Comparison of ENCODE assay signal across 2 cellular contexts in the genomic region with DNA sequence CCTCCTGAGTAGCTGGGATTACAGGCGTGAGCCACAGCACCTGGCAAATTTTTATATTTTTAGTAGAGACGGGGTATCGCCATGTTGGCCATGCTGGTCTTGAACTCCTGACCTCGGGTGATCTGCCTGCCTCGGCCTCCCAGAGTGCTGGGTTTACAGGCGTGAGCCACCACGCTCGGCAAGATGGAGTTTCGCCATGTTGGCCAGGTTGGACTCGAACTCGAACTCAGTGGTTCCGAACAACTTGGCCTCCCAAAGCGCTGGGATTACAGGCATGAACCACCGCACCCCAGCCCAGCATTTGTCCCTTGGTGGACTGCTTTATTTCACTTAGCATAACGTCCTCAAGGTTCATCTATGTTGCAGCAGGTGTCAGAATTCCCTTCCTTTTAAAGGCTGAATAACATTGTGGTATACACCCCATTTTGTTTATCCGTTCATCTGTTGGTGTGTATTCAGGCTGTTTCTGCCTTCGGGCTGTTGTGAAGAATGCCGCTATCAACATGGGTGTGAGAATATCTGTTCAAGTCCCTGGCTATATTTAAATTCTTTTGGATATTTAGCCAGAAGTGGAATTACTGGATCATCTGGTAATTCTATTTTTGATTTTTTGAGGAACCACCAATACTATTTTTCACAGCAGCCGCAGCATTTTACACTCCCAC.
TF ChIP-seq lines count a peak whose summit lies in the region.

No MANE protein-coding gene starts in this region.

TF ChIP-seq in H1, 55 proteins besides CTCF, POLR2A, EP300 and RAD21:
- TF ChIP-seq TEAD4 (IDR thresholded peaks at IDR 0.05; ENCODE audit: low read depth, low read length) = no peak
- no peak for TF ChIP-seq BCL11A (IDR thresholded peaks at IDR 0.05; ENCODE audit: low read depth in 2 of 2, low read length in 2 of 2)
- TF ChIP-seq TAF1 (IDR thresholded peaks at IDR 0.05; ENCODE audit: low read depth, low read length) = no peak
- no peak for TF ChIP-seq NANOG (IDR thresholded peaks at IDR 0.05; ENCODE audit: insufficient read depth, low read depth, low read length, poor library complexity, severe bottlenecking)
- no peak for TF ChIP-seq HDAC6 (IDR thresholded peaks at IDR 0.05; ENCODE audit: low read depth, low read length)
- no peak for TF ChIP-seq TBP (IDR thresholded peaks at IDR 0.05; ENCODE audit: low read depth, low read length)
- TF ChIP-seq, protein P1, sequence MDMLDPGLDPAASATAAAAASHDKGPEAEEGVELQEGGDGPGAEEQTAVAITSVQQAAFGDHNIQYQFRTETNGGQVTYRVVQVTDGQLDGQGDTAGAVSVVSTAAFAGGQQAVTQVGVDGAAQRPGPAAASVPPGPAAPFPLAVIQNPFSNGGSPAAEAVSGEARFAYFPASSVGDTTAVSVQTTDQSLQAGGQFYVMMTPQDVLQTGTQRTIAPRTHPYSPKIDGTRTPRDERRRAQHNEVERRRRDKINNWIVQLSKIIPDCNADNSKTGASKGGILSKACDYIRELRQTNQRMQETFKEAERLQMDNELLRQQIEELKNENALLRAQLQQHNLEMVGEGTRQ (IDR thresholded peaks at IDR 0.05; ENCODE audit: low read length) = no peak
- TF ChIP-seq E2F6 (IDR thresholded peaks at IDR 0.05) = no peak
- no peak for TF ChIP-seq SP1 (IDR thresholded peaks at IDR 0.05; ENCODE audit: low read depth, low read length)
- TF ChIP-seq ASH2L (IDR thresholded peaks at IDR 0.05; ENCODE audit: low read length) = no peak
- no peak for TF ChIP-seq PHF8 (conservative IDR thresholded peaks at IDR 0.05; ENCODE audit: low read depth, low read length)
- TF ChIP-seq EZH2 (IDR thresholded peaks at IDR 0.05; ENCODE audit: low read depth, low read length, severe bottlenecking) = no peak
- no peak for TF ChIP-seq ZNF274 (IDR thresholded peaks at IDR 0.05; ENCODE audit: borderline replicate concordance, extremely low read depth, low read length)
- TF ChIP-seq CTBP2 (IDR thresholded peaks at IDR 0.05; ENCODE audit: borderline replicate concordance, insufficient read depth, insufficient read length, low read length) = no peak
- TF ChIP-seq, protein P2, sequence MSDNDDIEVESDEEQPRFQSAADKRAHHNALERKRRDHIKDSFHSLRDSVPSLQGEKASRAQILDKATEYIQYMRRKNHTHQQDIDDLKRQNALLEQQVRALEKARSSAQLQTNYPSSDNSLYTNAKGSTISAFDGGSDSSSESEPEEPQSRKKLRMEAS (IDR thresholded peaks at IDR 0.05) = no peak
- no peak for TF ChIP-seq GABPA (IDR thresholded peaks at IDR 0.05; ENCODE audit: borderline replicate concordance, insufficient read depth, low read length)

TF ChIP-seq in GM12891, 5 proteins besides CTCF, POLR2A, EP300 and RAD21:
- no peak for TF ChIP-seq POU2F2 (IDR thresholded peaks at IDR 0.05; ENCODE audit: low read depth, low read length)
- TF ChIP-seq TAF1 (IDR thresholded peaks at IDR 0.05; ENCODE audit: low read depth, low read length) = no peak
- TF ChIP-seq SPI1 (IDR thresholded peaks at IDR 0.05; ENCODE audit: low read depth, low read length) = no peak
- TF ChIP-seq POLR2AphosphoS5 (IDR thresholded peaks at IDR 0.05; ENCODE audit: low read depth, low read length) = no peak
- no peak for TF ChIP-seq PAX5 (IDR thresholded peaks at IDR 0.05; ENCODE audit: insufficient read depth, low read length, severe bottlenecking)
